ENCODE assay signal across 13 cellular contexts in the genomic region with DNA sequence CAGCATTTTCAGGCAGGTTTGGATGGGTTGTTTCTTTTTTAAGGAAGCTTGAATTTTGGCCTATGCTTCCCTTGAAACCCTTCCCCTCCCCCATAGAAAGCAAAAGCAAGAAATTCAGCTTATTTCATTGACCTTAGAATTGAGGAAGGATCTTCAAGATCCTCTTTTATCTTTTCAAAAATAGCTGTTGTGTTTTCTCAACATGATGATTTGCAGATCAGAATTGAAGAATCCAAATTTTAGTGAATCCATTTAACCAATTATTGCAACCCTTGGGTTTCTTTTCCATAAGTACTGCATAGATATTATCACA.
DNase-seq lines count a peak whose midpoint lies in the region; ATAC-seq and TF ChIP-seq lines count a peak whose summit lies in the region.
"Had no signal": no experiment of that assay in that cellular context is flagged by ENCODE, and none has a peak within 500 bp of the region (broad histone marks: within the 10 kb centered on the region; RNA-seq: fewer than 3 reads in every experiment).

No MANE protein-coding gene starts in this region.

- no peak for DNase-seq in CD14-positive monocyte (ENCODE audit: low spot score)
- peak; percentile 14 for DNase-seq in GM20000 (ENCODE audit: low spot score)
- no peak for DNase-seq in T-helper 17 cell
- no peak for DNase-seq in substantia nigra (lab: John Stamatoyannopoulos, UW)
- DNase-seq in glomerular visceral epithelial cell (ENCODE audit: extremely low spot score), result no peak
- DNase-seq in occipital lobe (lab: John Stamatoyannopoulos, UW), result no peak
- DNase-seq: brain microvascular endothelial cell; immature natural killer cell; nucleus accumbens; SJCRH30; stimulated activated CD4-positive, alpha-beta T cell treated with anti-CD3 and anti-CD28 coated beads, Interleukin-1b, Interleukin-23, amount 100 ng/mL, for 48 hours had no signal

- peak; percentile 42 for ATAC-seq in HG03354 (IDR thresholded peaks at IDR 0.05; ENCODE audit: poor library complexity, severe bottlenecking, unreplicated experiment)
- no peak for ATAC-seq in T-helper 17 cell
- ATAC-seq in HG03442 (IDR thresholded peaks at IDR 0.05; ENCODE audit: unreplicated experiment), result no peak

- H3K36me3 Mint-ChIP-seq in CD14-positive monocyte (peaks cover 36 to 51% of the 10 kb centered on the region in 2 donors), T-helper 17 cell (ENCODE audit: low read depth) (peaks cover 7% of the 10 kb centered on the region)

- H3K4me1 Mint-ChIP-seq in CD14-positive monocyte (peaks cover 51% of the 10 kb centered on the region), T-helper 17 cell (peaks cover 25% of the 10 kb centered on the region)

- intact Hi-C loops in CD14-positive monocyte (cut with micrococcal nuclease), result loop anchor here in 1 of 2 donors (5.0 kb wide), 1 partner anchor 34 kb away; no protein-coding TSS in a partner anchor

- no peaks in the 10 kb centered on the region for H3K9me3 ChIP-seq in T-helper 17 cell (ENCODE audit: control insufficient read depth, low read length, poor library complexity, severe bottlenecking)
- H3K9me3 ChIP-seq: SJCRH30 had no signal

- H3K4me3 Mint-ChIP-seq in CD14-positive monocyte (peak overlapping the region in 1 of 2 donors; percentile 67), T-helper 17 cell (no peak overlapping the region)
- H3K4me3 Mint-ChIP-seq: immature natural killer cell had no signal

- H3K27me3 Mint-ChIP-seq in CD14-positive monocyte (ENCODE audit: low read depth in 3 of 3) (no peaks in the 10 kb centered on the region), T-helper 17 cell (no peaks in the 10 kb centered on the region)

- H3K27ac Mint-ChIP-seq in CD14-positive monocyte (peak overlapping the region; percentile 82 to 93 (median 91)), T-helper 17 cell (peak overlapping the region; percentile 35)

- TF ChIP-seq CTCF in CD14-positive monocyte (IDR thresholded peaks at IDR 0.05) (no peak), GM20000 (IDR thresholded peaks at IDR 0.05; ENCODE audit: extremely low read depth, missing control alignments) (no peak)

- H3K9me3 Mint-ChIP-seq in CD14-positive monocyte, result no peaks in the 10 kb centered on the region
- H3K9me3 Mint-ChIP-seq: immature natural killer cell had no signal

- no peak overlapping the region for H3K27ac ChIP-seq in substantia nigra (ENCODE audit: low read depth, low read length, poor library complexity, severe bottlenecking)
- H3K27ac ChIP-seq: brain microvascular endothelial cell, SJCRH30 had no signal
